Comparison of ENCODE assay signal across 17 cellular contexts in the genomic region with DNA sequence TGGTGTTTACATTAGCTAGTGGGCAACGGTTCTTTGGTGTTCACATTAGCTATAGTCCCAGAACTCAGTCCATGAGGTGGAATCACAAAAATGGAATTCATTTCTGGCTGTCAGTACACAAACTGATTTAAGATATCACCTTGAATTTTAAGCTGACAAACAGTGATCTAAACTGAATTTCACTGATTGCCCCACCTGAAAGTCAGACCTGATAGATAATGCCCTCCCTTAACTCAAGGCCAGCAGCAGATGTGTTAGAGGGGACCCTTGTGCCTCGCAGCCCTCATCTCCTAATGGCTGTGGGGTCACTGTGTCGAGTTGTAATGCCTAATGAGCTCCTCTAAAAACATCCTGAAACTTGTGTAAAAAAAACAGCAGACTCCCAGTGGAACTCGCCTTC. TPM values are rescaled to one million over a fixed set of nuclear protein-coding genes. Genes with fewer than 3 reads are reported as not detected.
DNase-seq lines count a peak whose midpoint lies in the region; ATAC-seq, FAIRE-seq and TF ChIP-seq lines count a peak whose summit lies in the region.
"Had no signal": no experiment of that assay in that cellular context is flagged by ENCODE, and none has a peak within 500 bp of the region (broad histone marks: within the 10 kb centered on the region; RNA-seq: fewer than 3 reads in every experiment).

No MANE protein-coding gene starts in this region.

- TF ChIP-seq CTCF in left ventricle myocardium inferior (IDR thresholded peaks at IDR 0.05; ENCODE audit: borderline replicate concordance) (no peak), heart right ventricle (IDR thresholded peaks at IDR 0.05) (no peak), keratinocyte (optimal IDR thresholded peaks at IDR 0.05 in 1 of 3, IDR thresholded peaks at IDR 0.05 in 1 of 3, conservative IDR thresholded peaks at IDR 0.05 in 1 of 3; ENCODE audit: extremely low read depth in 1 of 3, insufficient read depth in 2 of 3, low read length in 3 of 3) (no peak), WTC11 (IDR thresholded peaks at IDR 0.05) (no peak), thyroid gland (IDR thresholded peaks at IDR 0.05) (no peak)

- no peak overlapping the region for H2AFZ ChIP-seq in keratinocyte (ENCODE audit: control insufficient read depth, low read length)

- no peak for TF ChIP-seq POLR2A in thyroid gland (IDR thresholded peaks at IDR 0.05)

- CTCF ChIA-PET in WTC11 (lab: Charles Lee) = interaction anchor here (1.1 to 1.3 kb wide), 2 partner anchors 19 to 86 kb away, joined by 3 to 6 read pairs; no protein-coding TSS in a partner anchor

- peaks cover 91% of the 10 kb centered on the region for H4K20me1 ChIP-seq in keratinocyte (ENCODE audit: control insufficient read depth, extremely low read depth, insufficient read depth, low read length)

- POLR2A ChIA-PET in WTC11 (lab: Charles Lee) = interaction anchor here (2.0 kb wide), 1 partner anchor 9 kb away, joined by 4 read pairs; a partner anchor contains a TSS

- H3K9me1 ChIP-seq in keratinocyte (ENCODE audit: control insufficient read depth, extremely low read depth, insufficient read depth, low read length) = peaks cover 11% of the 10 kb centered on the region

- no peaks in the 10 kb centered on the region for H3K27me3 Mint-ChIP-seq in WTC11 (ENCODE audit: low read depth)

- peaks cover 90% of the 10 kb centered on the region for H3K4me1 ChIP-seq in left ventricle myocardium inferior
- H3K4me1 ChIP-seq in heart right ventricle = peaks cover 38 to 86% (median 76%) of the 10 kb centered on the region in 9 donors
- peaks cover 64% of the 10 kb centered on the region for H3K4me1 ChIP-seq in keratinocyte (ENCODE audit: control insufficient read depth, extremely low read depth, insufficient read depth, low read length)
- peaks cover 42 to 71% of the 10 kb centered on the region in 2 donors for H3K4me1 ChIP-seq in thyroid gland

- H3K9me3 Mint-ChIP-seq in activated naive CD4-positive, alpha-beta T cell treated with anti-CD3 and anti-CD28 coated beads, Interleukin-2, amount 50 U/mL, for 72 hours = peaks cover 8 to 10% of the 10 kb centered on the region in 2 donors
- peaks cover 11% of the 10 kb centered on the region for H3K9me3 Mint-ChIP-seq in WTC11

- H3K36me3 Mint-ChIP-seq in activated naive CD4-positive, alpha-beta T cell treated with anti-CD3 and anti-CD28 coated beads, Interleukin-2, amount 50 U/mL, for 72 hours = peaks cover 34 to 59% of the 10 kb centered on the region in 2 donors
- H3K36me3 Mint-ChIP-seq in WTC11 = peaks cover 35% of the 10 kb centered on the region

- H3K27ac ChIP-seq in left ventricle myocardium inferior (replicated peaks) (peak overlapping the region; percentile 99), heart right ventricle (peak overlapping the region in 1 of 10 donors; percentile 100), keratinocyte (ENCODE audit: control insufficient read depth, insufficient read depth, low read length) (no peak overlapping the region), thyroid gland (no peak overlapping the region), caudate nucleus (ENCODE audit: low read depth, low read length) (no peak overlapping the region)
- H3K27ac ChIP-seq: pancreas, testis had no signal

- peak overlapping the region; percentile 71 to 85 for H3K27ac Mint-ChIP-seq in activated naive CD4-positive, alpha-beta T cell treated with anti-CD3 and anti-CD28 coated beads, Interleukin-2, amount 50 U/mL, for 72 hours
- H3K27ac Mint-ChIP-seq in WTC11 = no peak overlapping the region; the same call in 1 of the 2 replicates

- ATAC-seq in heart right ventricle = no peak
- no peak for ATAC-seq in activated naive CD4-positive, alpha-beta T cell treated with anti-CD3 and anti-CD28 coated beads, Interleukin-2, amount 50 U/mL, for 72 hours
- ATAC-seq in WTC11 = no peak
- no peak for ATAC-seq in GM21825 (IDR thresholded peaks at IDR 0.05; ENCODE audit: unreplicated experiment)

- H3K4me3 ChIP-seq in left ventricle myocardium inferior (peak overlapping the region; percentile 18), heart right ventricle (no peak overlapping the region), keratinocyte (ENCODE audit: control insufficient read depth in 2 of 3, extremely low read depth in 1 of 3, insufficient read depth in 2 of 3, low read depth in 1 of 3, low read length in 3 of 3) (no peak overlapping the region), thyroid gland (replicated peaks in 1 of 3) (no peak overlapping the region)
- H3K4me3 ChIP-seq: pancreas, testis had no signal

- intact Hi-C loops in left ventricle myocardium inferior (cut with micrococcal nuclease) (no loop called here), heart right ventricle (cut with DNase I) (no loop called here), thyroid gland (cut with DNase I) (no loop called here)

- FAIRE-seq in keratinocyte (lab: Jason Lieb, UNC) = no peak
- FAIRE-seq: GM19239, pancreas had no signal

- DNase-seq in left ventricle myocardium inferior (no peak), heart right ventricle (no peak), keratinocyte (ENCODE audit: low read depth, low spot score) (no peak), WTC11 (ENCODE audit: low spot score) (no peak), thyroid gland (no peak), caudate nucleus (lab: John Stamatoyannopoulos, UW) (no peak)
- DNase-seq in activated naive CD4-positive, alpha-beta T cell treated with anti-CD3 and anti-CD28 coated beads, Interleukin-2, amount 50 U/mL, for 72 hours (ENCODE audit: low spot score in 2 of 2) = peak in 1 of 2 donors; percentile 37
- DNase-seq: EL, mesendoderm, NCI-H2227 treated with DMSO at 0.1 percent for 48 hours, PC-3, SK-N-SH, testis had no signal

- H3K9me3 ChIP-seq in left ventricle myocardium inferior (replicated peaks) = peaks cover 14% of the 10 kb centered on the region
- H3K9me3 ChIP-seq in heart right ventricle = peaks cover 0 to 18% (median 10%) of the 10 kb centered on the region in 11 donors
- peaks cover 5% of the 10 kb centered on the region for H3K9me3 ChIP-seq in keratinocyte (ENCODE audit: control insufficient read depth, low read depth, low read length)
- H3K9me3 ChIP-seq in thyroid gland = no peaks in the 10 kb centered on the region
- H3K9me3 ChIP-seq: pancreas, SK-N-SH, testis had no signal

- peaks cover 28% of the 10 kb centered on the region for H3K4me1 Mint-ChIP-seq in WTC11

- H3K4me3 Mint-ChIP-seq in WTC11 = no peak overlapping the region

- peak overlapping the region; percentile 18 for H3K9ac ChIP-seq in keratinocyte (ENCODE audit: control insufficient read depth, extremely low read depth, insufficient read depth, low read length)
- H3K9ac ChIP-seq: SK-N-SH had no signal

- dilution Hi-C loops in keratinocyte (cut with MboI; ENCODE audit: extremely low pct_ligation_motif_present, low sequenced_read_pairs) = no loop called here

- H3K27me3 ChIP-seq in left ventricle myocardium inferior (ENCODE audit: low read depth) = no peaks in the 10 kb centered on the region
- no peaks in the 10 kb centered on the region for H3K27me3 ChIP-seq in heart right ventricle
- H3K27me3 ChIP-seq in keratinocyte (ENCODE audit: control insufficient read depth, extremely low read depth, insufficient read depth, low read length) = no peaks in the 10 kb centered on the region
- no peaks in the 10 kb centered on the region for H3K27me3 ChIP-seq in thyroid gland
- H3K27me3 ChIP-seq: dorsolateral prefrontal cortex, pancreas, testis had no signal

- no peak overlapping the region for H3K4me2 ChIP-seq in keratinocyte (ENCODE audit: control insufficient read depth, extremely low read depth, insufficient read depth, low read depth, low read length)
- H3K4me2 ChIP-seq: SK-N-SH had no signal

- H3K36me3 ChIP-seq in left ventricle myocardium inferior = peaks cover 10% of the 10 kb centered on the region
- H3K36me3 ChIP-seq in heart right ventricle = peaks cover 0 to 42% (median 0%) of the 10 kb centered on the region in 9 donors
- peaks cover 15 to 47% of the 10 kb centered on the region in 2 experiments for H3K36me3 ChIP-seq in keratinocyte (ENCODE audit: control insufficient read depth in 2 of 2, extremely low read depth in 1 of 2, insufficient read depth in 2 of 2, low read length in 2 of 2)
- no peaks in the 10 kb centered on the region for H3K36me3 ChIP-seq in thyroid gland
- H3K36me3 ChIP-seq: pancreas had no signal

- WGBS in heart right ventricle, 2 donors = 58 to 71% methylated on average over 4 of the region's 4 CpGs
- 38 to 48% methylated on average over 4 of the region's 4 CpGs for WGBS in thyroid gland, 2 donors

- H3K79me2 ChIP-seq in keratinocyte (ENCODE audit: control insufficient read depth, insufficient read depth, low read length) = peaks cover 100% of the 10 kb centered on the region

RNA-seq across cellular contexts. Expression of a gene that starts 8.6 kb away (rescaled TPM):
- total RNA-seq in left ventricle myocardium inferior (294 TPM), heart right ventricle (100 to 1,000 TPM; 262 to 372 (median 338) TPM), WTC11 (2021) (295 to 330 TPM (median 300 TPM) in 3 replicates), thyroid gland (100 to 1,000 TPM; 378 to 457 (median 410) TPM)
- polyA plus RNA-seq in heart right ventricle (100 to 1,000 TPM; 204 to 498 TPM), keratinocyte (295 to 451 TPM (median 325 TPM) in 3 replicates)
- total RNA-seq in activated naive CD4-positive, alpha-beta T cell treated with anti-CD3 and anti-CD28 coated beads, Interleukin-2, amount 50 U/mL, for 72 hours = 100 to 1,000 TPM; 308 to 333 TPM
- 343 TPM for polyA plus RNA-seq in keratinocyte (2011; ENCODE audit: low read depth)
- polyA plus RNA-seq in keratinocyte (2011; cell fraction: cytosol; rRNA removed) = 346 and 552 TPM in 2 replicates
- 224 and 326 TPM in 2 replicates for polyA plus RNA-seq in keratinocyte (2011; cell fraction: nucleus; rRNA removed)
- 371 and 391 TPM in 2 replicates for polyA plus RNA-seq in keratinocyte (2012; ENCODE audit: low replicate concordance)
- polyA minus RNA-seq in keratinocyte = 457 to 846 TPM (median 598 TPM) in 3 replicates
- 776 TPM for polyA minus RNA-seq in keratinocyte (2011; cell fraction: cytosol; rRNA and poly(A)+ RNA removed)
- polyA minus RNA-seq in keratinocyte (2011; cell fraction: nucleus; rRNA and poly(A)+ RNA removed) = 151 and 170 TPM in 2 replicates

RNA-seq across cellular contexts. Expression of a gene that starts 12.0 kb away (rescaled TPM):
- total RNA-seq in left ventricle myocardium inferior = 7.1 TPM
- total RNA-seq in heart right ventricle = 10 to 100 TPM in 1 of 10 donors, 1 to 10 TPM in 9; 5.6 to 10.6 (median 6.3) TPM
- 10 to 100 TPM; 11.3 to 15.7 TPM for polyA plus RNA-seq in heart right ventricle
- 10 to 100 TPM; 17.6 to 19.4 TPM for total RNA-seq in activated naive CD4-positive, alpha-beta T cell treated with anti-CD3 and anti-CD28 coated beads, Interleukin-2, amount 50 U/mL, for 72 hours
- 8.2 to 11.9 TPM (median 10.0 TPM) in 3 replicates for polyA plus RNA-seq in keratinocyte
- 8.0 TPM for polyA plus RNA-seq in keratinocyte (2011; ENCODE audit: low read depth)
- 4.4 and 10.2 TPM in 2 replicates for polyA plus RNA-seq in keratinocyte (2011; cell fraction: cytosol; rRNA removed)
- polyA plus RNA-seq in keratinocyte (2011; cell fraction: nucleus; rRNA removed) = 21.2 and 27.6 TPM in 2 replicates
- 12.5 and 16.4 TPM in 2 replicates for polyA plus RNA-seq in keratinocyte (2012; ENCODE audit: low replicate concordance)
- 0.99 to 7.7 TPM (median 1.2 TPM) in 3 replicates for polyA minus RNA-seq in keratinocyte
- 7.7 TPM for polyA minus RNA-seq in keratinocyte (2011; cell fraction: cytosol; rRNA and poly(A)+ RNA removed)
- polyA minus RNA-seq in keratinocyte (2011; cell fraction: nucleus; rRNA and poly(A)+ RNA removed) = 2.4 and 2.8 TPM in 2 replicates
- 30.0 to 33.8 TPM (median 30.7 TPM) in 3 replicates for total RNA-seq in WTC11 (2021)
- 10 to 100 TPM in 3 of 4 donors, 1 to 10 TPM in 1; 8.3 to 26.5 (median 13.6) TPM for total RNA-seq in thyroid gland

RNA-seq across cellular contexts. Expression of a gene that starts 18.0 kb away (rescaled TPM):
- total RNA-seq in left ventricle myocardium inferior = 51.0 TPM
- total RNA-seq in heart right ventricle = 10 to 100 TPM; 38.0 to 65.2 (median 46.3) TPM
- polyA plus RNA-seq in heart right ventricle = 100 to 1,000 TPM; 113 to 174 TPM
- total RNA-seq in activated naive CD4-positive, alpha-beta T cell treated with anti-CD3 and anti-CD28 coated beads, Interleukin-2, amount 50 U/mL, for 72 hours = 10 to 100 TPM; 50.6 to 52.5 TPM
- polyA plus RNA-seq in keratinocyte = 28.4 to 53.7 TPM (median 49.3 TPM) in 3 replicates
- polyA plus RNA-seq in keratinocyte (2011; ENCODE audit: low read depth) = 23.9 TPM
- 22.0 and 52.1 TPM in 2 replicates for polyA plus RNA-seq in keratinocyte (2011; cell fraction: cytosol; rRNA removed)
- 47.4 and 62.3 TPM in 2 replicates for polyA plus RNA-seq in keratinocyte (2011; cell fraction: nucleus; rRNA removed)
- polyA plus RNA-seq in keratinocyte (2012; ENCODE audit: low replicate concordance) = 34.4 and 51.8 TPM in 2 replicates
- 19.2 to 36.3 TPM (median 26.1 TPM) in 3 replicates for polyA minus RNA-seq in keratinocyte
- polyA minus RNA-seq in keratinocyte (2011; cell fraction: cytosol; rRNA and poly(A)+ RNA removed) = 48.9 TPM
- 9.9 and 18.3 TPM in 2 replicates for polyA minus RNA-seq in keratinocyte (2011; cell fraction: nucleus; rRNA and poly(A)+ RNA removed)
- 65.8 to 70.5 TPM (median 66.9 TPM) in 3 replicates for total RNA-seq in WTC11 (2021)
- 100 to 1,000 TPM in 1 of 4 donors, 10 to 100 TPM in 3; 23.5 to 125 (median 87.5) TPM for total RNA-seq in thyroid gland

RNA-seq across cellular contexts. Expression of a gene that starts 49.0 kb away (rescaled TPM):
- total RNA-seq in left ventricle myocardium inferior = 150 TPM
- 100 to 1,000 TPM; 121 to 207 (median 159) TPM for total RNA-seq in heart right ventricle
- polyA plus RNA-seq in heart right ventricle = 100 to 1,000 TPM; 275 to 474 TPM
- total RNA-seq in activated naive CD4-positive, alpha-beta T cell treated with anti-CD3 and anti-CD28 coated beads, Interleukin-2, amount 50 U/mL, for 72 hours = 100 to 1,000 TPM; 206 to 293 TPM
- polyA plus RNA-seq in keratinocyte = 412 to 877 TPM (median 450 TPM) in 3 replicates
- polyA plus RNA-seq in keratinocyte (2011; ENCODE audit: low read depth) = 259 TPM
- 279 and 743 TPM in 2 replicates for polyA plus RNA-seq in keratinocyte (2011; cell fraction: cytosol; rRNA removed)
- 254 and 303 TPM in 2 replicates for polyA plus RNA-seq in keratinocyte (2011; cell fraction: nucleus; rRNA removed)
- polyA plus RNA-seq in keratinocyte (2012; ENCODE audit: low replicate concordance) = 421 and 447 TPM in 2 replicates
- polyA minus RNA-seq in keratinocyte = 198 to 329 TPM (median 216 TPM) in 3 replicates
- 557 TPM for polyA minus RNA-seq in keratinocyte (2011; cell fraction: cytosol; rRNA and poly(A)+ RNA removed)
- 106 and 141 TPM in 2 replicates for polyA minus RNA-seq in keratinocyte (2011; cell fraction: nucleus; rRNA and poly(A)+ RNA removed)
- 110 to 112 TPM (median 111 TPM) in 3 replicates for total RNA-seq in WTC11 (2021)
- 100 to 1,000 TPM; 157 to 385 (median 283) TPM for total RNA-seq in thyroid gland

RNA-seq across cellular contexts. Expression of a gene that starts 58.6 kb away (rescaled TPM):
- total RNA-seq in left ventricle myocardium inferior (1.0 TPM), heart right ventricle (1 to 10 TPM in 7 of 10 donors, under 1 TPM in 3; 0.61 to 1.5 (median 1.2) TPM), WTC11 (2021) (0.72 to 1.2 TPM (median 0.87 TPM) in 3 replicates), thyroid gland (10 to 100 TPM in 1 of 4 donors, 1 to 10 TPM in 3; 2.1 to 14.0 (median 3.8) TPM)
- polyA plus RNA-seq in heart right ventricle (1 to 10 TPM; 1.0 to 1.4 TPM), keratinocyte (0.37 to 0.63 TPM (median 0.58 TPM) in 3 replicates)
- under 1 TPM; 0.16 to 0.86 TPM for total RNA-seq in activated naive CD4-positive, alpha-beta T cell treated with anti-CD3 and anti-CD28 coated beads, Interleukin-2, amount 50 U/mL, for 72 hours
- 0.39 TPM for polyA plus RNA-seq in keratinocyte (2011; ENCODE audit: low read depth)
- 0.17 and 0.52 TPM in 2 replicates for polyA plus RNA-seq in keratinocyte (2011; cell fraction: cytosol; rRNA removed)
- polyA plus RNA-seq in keratinocyte (2011; cell fraction: nucleus; rRNA removed) = 0.56 and 0.79 TPM in 2 replicates
- polyA plus RNA-seq in keratinocyte (2012; ENCODE audit: low replicate concordance) = 0.73 and 0.81 TPM in 2 replicates
- 0.33 to 0.52 TPM (median 0.51 TPM) in 3 replicates for polyA minus RNA-seq in keratinocyte
- polyA minus RNA-seq in keratinocyte (2011; cell fraction: cytosol; rRNA and poly(A)+ RNA removed) = 2.9 TPM
- polyA minus RNA-seq in keratinocyte (2011; cell fraction: nucleus; rRNA and poly(A)+ RNA removed) = 0.31 and 1.1 TPM in 2 replicates
